In genomic region chr19:12439686-12440411, GRCh38 we compare ENCODE assay signal across 8 cellular contexts. TPM values are rescaled to one million over a fixed set of nuclear protein-coding genes. Genes with fewer than 3 reads are reported as not detected.
DNase-seq lines count a peak whose midpoint lies in the region; ATAC-seq and TF ChIP-seq lines count a peak whose summit lies in the region.
"Not testable (repeated sequence)": the region's sequence is repeated elsewhere in the genome, so short reads cannot be mapped to it uniquely, and the experiment has no call there.

No MANE protein-coding gene starts in this region.

- not testable (repeated sequence) for DNase-seq in AG09309 (ENCODE audit: low read depth)
- peak; percentile 22 for DNase-seq in RKO (ENCODE audit: low spot score)
- DNase-seq in activated T-cell treated with anti-CD3 and anti-CD28 coated beads, Interleukin-2, amount 50 U/mL, for 4 hours = peak; percentile 51
- peak; percentile 21 for DNase-seq in endothelial cell (ENCODE audit: low spot score)
- DNase-seq in lung (ENCODE audit: low spot score) = peak; percentile 31
- peak; percentile 21 to 40 for DNase-seq in stimulated activated CD4-positive, alpha-beta T cell treated with anti-CD3 and anti-CD28 coated beads, Interleukin-1b, Interleukin-23, amount 100 ng/mL, for 4 hours (ENCODE audit: low read depth in 2 of 2)

- H3K4me3 Mint-ChIP-seq in activated T-cell treated with anti-CD3 and anti-CD28 coated beads, Interleukin-2, amount 50 U/mL, for 4 hours = peak overlapping the region; percentile 99
- peak overlapping the region; percentile 92 for H3K4me3 Mint-ChIP-seq in endothelial cell (ENCODE audit: unreplicated experiment)

- H3K9me3 Mint-ChIP-seq in activated T-cell treated with anti-CD3 and anti-CD28 coated beads, Interleukin-2, amount 50 U/mL, for 4 hours = peaks cover 16% of the 10 kb centered on the region
- not testable (repeated sequence) for H3K9me3 Mint-ChIP-seq in endothelial cell (ENCODE audit: unreplicated experiment)

- ATAC-seq in GM19324 (IDR thresholded peaks at IDR 0.05; ENCODE audit: low FRiP score, unreplicated experiment) = peak; percentile 24
- ATAC-seq in HG03460 (IDR thresholded peaks at IDR 0.05; ENCODE audit: unreplicated experiment) = peak; percentile 42
- ATAC-seq in activated T-cell treated with anti-CD3 and anti-CD28 coated beads, Interleukin-2, amount 50 U/mL, for 4 hours = peak; percentile 24 to 29
- peak; percentile 24 for ATAC-seq in lung (ENCODE audit: insufficient read depth, low FRiP score)

- 1% methylated on average over 16 to 19 of the region's 23 CpGs for WGBS in lung, 2 donors

- not testable (repeated sequence) for H3K9me3 ChIP-seq in lung (ENCODE audit: control insufficient read depth in 2 of 2, insufficient read depth in 1 of 2, low read length in 1 of 2)

- H3K4me1 ChIP-seq in lung (ENCODE audit: control insufficient read depth in 2 of 2, insufficient read depth in 2 of 2, low read length in 2 of 2) = not testable (repeated sequence)

- not testable (repeated sequence) for H3K36me3 ChIP-seq in lung (ENCODE audit: control insufficient read depth in 2 of 2, insufficient read depth in 2 of 2, low read length in 2 of 2)

- peak overlapping the region; percentile 74 for H3K27ac Mint-ChIP-seq in endothelial cell (ENCODE audit: unreplicated experiment)

- not testable (repeated sequence) for H3K27me3 Mint-ChIP-seq in activated T-cell treated with anti-CD3 and anti-CD28 coated beads, Interleukin-2, amount 50 U/mL, for 4 hours (ENCODE audit: low read depth); endothelial cell (ENCODE audit: unreplicated experiment)

- H3K4me1 Mint-ChIP-seq in activated T-cell treated with anti-CD3 and anti-CD28 coated beads, Interleukin-2, amount 50 U/mL, for 4 hours (ENCODE audit: low read depth) = peaks cover 24% of the 10 kb centered on the region
- not testable (repeated sequence) for H3K4me1 Mint-ChIP-seq in endothelial cell (ENCODE audit: unreplicated experiment)

- not testable (repeated sequence) for H3K27me3 ChIP-seq in lung (ENCODE audit: control insufficient read depth, insufficient read depth)

- H3K4me3 ChIP-seq in AG09309 (ENCODE audit: control insufficient read depth, low read depth, low read length) (peak overlapping the region; percentile 86), lung (peak overlapping the region; percentile 75)

- TF ChIP-seq CTCF in AG09309 (IDR thresholded peaks at IDR 0.05; ENCODE audit: control insufficient read depth, insufficient read depth, low read depth, low read length, missing control alignments); endothelial cell (IDR thresholded peaks at IDR 0.05; ENCODE audit: unreplicated experiment); lung (IDR thresholded peaks at IDR 0.05; ENCODE audit: control extremely low read depth, extremely low read depth): not testable (repeated sequence)

- H3K36me3 Mint-ChIP-seq in activated T-cell treated with anti-CD3 and anti-CD28 coated beads, Interleukin-2, amount 50 U/mL, for 4 hours (ENCODE audit: insufficient read depth) = not testable (repeated sequence)
- peaks cover 22% of the 10 kb centered on the region for H3K36me3 Mint-ChIP-seq in endothelial cell (ENCODE audit: low read depth, unreplicated experiment)

- peak overlapping the region; percentile 80 to 90 for H3K27ac ChIP-seq in lung (ENCODE audit: low read depth in 1 of 2, low read length in 1 of 2)

RNA-seq across cellular contexts. Expression of gene ZNF443, which starts 1.0 kb away (rescaled TPM):
- 1 to 10 TPM; 2.2 to 2.4 (median 2.3) TPM for total RNA-seq in activated T-cell treated with anti-CD3 and anti-CD28 coated beads, Interleukin-2, amount 50 U/mL, for 4 hours
- total RNA-seq in endothelial cell (ENCODE audit: unreplicated experiment) (7.3 TPM), lung (1 to 10 TPM; 3.3 to 9.4 TPM)
- polyA plus RNA-seq in lung = 1 to 10 TPM; 1.4 to 2.6 TPM

RNA-seq across cellular contexts. Expression of gene ZNF799, which starts 38.8 kb away (rescaled TPM):
- total RNA-seq in activated T-cell treated with anti-CD3 and anti-CD28 coated beads, Interleukin-2, amount 50 U/mL, for 4 hours = 1 to 10 TPM; 1.9 to 2.1 (median 2.0) TPM
- total RNA-seq in endothelial cell (ENCODE audit: unreplicated experiment) (4.9 TPM), lung (1 to 10 TPM; 5.4 to 9.8 TPM)
- polyA plus RNA-seq in lung = 1 to 10 TPM; 3.6 to 6.2 TPM

RNA-seq across cellular contexts. Expression of gene ZNF709, which starts 44.8 kb away (rescaled TPM):
- 1 to 10 TPM in 1 of 3 donors, under 1 TPM in 2; 0.58 to 1.4 (median 0.87) TPM for total RNA-seq in activated T-cell treated with anti-CD3 and anti-CD28 coated beads, Interleukin-2, amount 50 U/mL, for 4 hours
- total RNA-seq in endothelial cell (ENCODE audit: unreplicated experiment) (6.6 TPM), lung (10 to 100 TPM in 1 of 2 donors, 1 to 10 TPM in 1; 2.6 to 14.6 TPM)
- polyA plus RNA-seq in lung = 1 to 10 TPM in 1 of 2 donors, under 1 TPM in 1; 0.64 to 1.3 TPM
